ENCODE assay signal across 17 cellular contexts in genomic region chr1:241934843-241935242, GRCh38. TPM values are rescaled to one million over a fixed set of nuclear protein-coding genes. Genes with fewer than 3 reads are reported as not detected.
DNase-seq lines count a peak whose midpoint lies in the region; ATAC-seq, FAIRE-seq and TF ChIP-seq lines count a peak whose summit lies in the region.
"Had no signal": no experiment of that assay in that cellular context is flagged by ENCODE, and none has a peak within 500 bp of the region (broad histone marks: within the 10 kb centered on the region; RNA-seq: fewer than 3 reads in every experiment).

No MANE protein-coding gene starts in this region.

- no peak for TF ChIP-seq POLR2A in H1 (IDR thresholded peaks at IDR 0.05; ENCODE audit: control extremely low read depth in 1 of 2, low read depth in 2 of 2, low read length in 2 of 2)

- H3K36me3 Mint-ChIP-seq in neural progenitor cell = no peaks in the 10 kb centered on the region
- H3K36me3 Mint-ChIP-seq: CD4-positive, alpha-beta memory T cell had no signal

- no peak for ATAC-seq in GM19023 (IDR thresholded peaks at IDR 0.05; ENCODE audit: unreplicated experiment)
- ATAC-seq: HCT116, Panc1 had no signal

- H2AK5ac ChIP-seq in H1 (ENCODE audit: low read depth, low read length) = no peak overlapping the region

- H2BK15ac ChIP-seq in H1 (ENCODE audit: low read length) = no peak overlapping the region

- WGBS in H1 (ENCODE audit: extremely low coverage in 1 of 2, insufficient coverage in 1 of 2, insufficient read length in 1 of 2, insufficient replicate concordance in 2 of 2, low coverage in 1 of 2, low lambda C conversion rate in 2 of 2, missing lambda C conversion rate in 1 of 2), 2 experiments = 84% methylated on average over 7 of the region's 7 CpGs; no CpG with 5 or more reads in 1 of the 2 experiments

- H3K36me3 ChIP-seq in H1 (ENCODE audit: control insufficient read depth in 2 of 4, insufficient read depth in 4 of 4, low read length in 3 of 4) = no peaks in the 10 kb centered on the region
- H3K36me3 ChIP-seq in neural progenitor cell = no peaks in the 10 kb centered on the region

- H3K4me3 ChIP-seq in H1 (ENCODE audit: extremely low read depth in 1 of 4, insufficient read depth in 2 of 4, low read depth in 3 of 4, low read length in 4 of 4) = no peak overlapping the region
- H3K4me3 ChIP-seq in neural progenitor cell = no peak overlapping the region

- POLR2A ChIA-PET in H1 (lab: Charles Lee; ENCODE audit: partially characterized antibody) = interaction anchor here (1.3 kb wide), 1 partner anchor 39 kb away, joined by 3 read pairs; no protein-coding TSS in a partner anchor

- H3K9ac ChIP-seq in H1 (replicated peaks in 1 of 4; ENCODE audit: extremely low read depth in 1 of 4, low read depth in 3 of 4, low read length in 3 of 4) (no peak overlapping the region), neural progenitor cell (no peak overlapping the region)

- no peaks in the 10 kb centered on the region for H3K23me2 ChIP-seq in H1 (ENCODE audit: low read depth, low read length)

- H3K9me3 ChIP-seq in H1 (ENCODE audit: insufficient read depth in 2 of 2, low read depth in 1 of 2, low read length in 1 of 2) (peaks cover 0 to 3% of the 10 kb centered on the region in 2 experiments; a peak in 1 of 4 replicates), neural progenitor cell (ENCODE audit: low read depth) (peaks cover 8% of the 10 kb centered on the region)

- TF ChIP-seq EP300 in H1 (IDR thresholded peaks at IDR 0.05; ENCODE audit: borderline replicate concordance in 1 of 2, low read depth in 2 of 2, low read length in 2 of 2) = no peak

- H3K4me2 ChIP-seq in H1 (ENCODE audit: insufficient read depth in 1 of 2, low read depth in 2 of 2, low read length in 2 of 2) = no peak overlapping the region
- H3K4me2 ChIP-seq in neural progenitor cell = no peak overlapping the region

- CTCF ChIA-PET in H1 (lab: Charles Lee; ENCODE audit: partially characterized antibody) = interaction anchor here (0.5 to 3.2 kb wide), 4 partner anchors 38 to 85 kb away, joined by 3 to 15 read pairs (median 12); partner anchors contain the start of gene MAP1LC3C

- H3K79me1 ChIP-seq in H1 (ENCODE audit: low read depth, low read length) = no peaks in the 10 kb centered on the region

- no peak overlapping the region for H3K56ac ChIP-seq in H1 (replicated peaks; ENCODE audit: insufficient read length, low read depth, low read length)

- DNase-seq in SK-MEL-5 (ENCODE audit: low read depth, low spot score) = peak; percentile 13
- no peak for DNase-seq in H1 (ENCODE audit: low read depth in 1 of 2, low spot score in 2 of 2)
- DNase-seq in neural progenitor cell (ENCODE audit: low spot score) = no peak
- peak; percentile 13 for DNase-seq in superior temporal gyrus (ENCODE audit: extremely low spot score)
- no peak for DNase-seq in GM19238 (ENCODE audit: insufficient read length, low spot score)
- DNase-seq in activated CD4-positive, CD25-positive, alpha-beta regulatory T cell treated with anti-CD3 and anti-CD28 coated beads, Interleukin-2, amount 50 U/mL, for 72 hours = no peak
- DNase-seq: Calu3; CD4-positive, alpha-beta memory T cell; NCI-H1417 treated with DMSO at 0.1 percent for 48 hours; NCI-H2029 treated with DMSO at 0.1 percent for 48 hours; NCI-H510A had no signal

- H4K91ac ChIP-seq in H1 (replicated peaks; ENCODE audit: insufficient read length, low read length) = no peak overlapping the region

- no peaks in the 10 kb centered on the region for H4K20me1 ChIP-seq in H1 (replicated peaks in 1 of 2; ENCODE audit: control insufficient read depth in 1 of 2, insufficient read depth in 2 of 2, low read length in 2 of 2)
- peaks cover 4% of the 10 kb centered on the region for H4K20me1 ChIP-seq in neural progenitor cell (ENCODE audit: low read depth)

- no peak overlapping the region for H2BK5ac ChIP-seq in H1 (ENCODE audit: low read depth, low read length)

- H2AFZ ChIP-seq in H1 (ENCODE audit: low read length) = 0 out of 2 replicates have a peak overlapping the region, but pooled peaks have one; percentile 53
- no peak overlapping the region for H2AFZ ChIP-seq in neural progenitor cell (replicated peaks)

- H3K14ac ChIP-seq in H1 (ENCODE audit: insufficient read length) = no peak overlapping the region

- H3K27me3 ChIP-seq in H1 (replicated peaks in 1 of 4; ENCODE audit: control insufficient read depth in 3 of 4, extremely low read depth in 1 of 4, insufficient read depth in 3 of 4, low read length in 3 of 4) = no peaks in the 10 kb centered on the region
- no peaks in the 10 kb centered on the region for H3K27me3 ChIP-seq in neural progenitor cell

- no peak overlapping the region for H3K23ac ChIP-seq in H1 (ENCODE audit: insufficient read length)

- TF ChIP-seq CTCF in H1 (IDR thresholded peaks at IDR 0.05; ENCODE audit: control extremely low read depth in 1 of 3, insufficient read depth in 1 of 3, low read depth in 1 of 3, low read length in 3 of 3) (no peak), neural progenitor cell (IDR thresholded peaks at IDR 0.05) (no peak)

- no peaks in the 10 kb centered on the region for H3K79me2 ChIP-seq in H1 (ENCODE audit: control insufficient read depth in 1 of 2, insufficient read depth in 2 of 2, low read length in 2 of 2)
- no peaks in the 10 kb centered on the region for H3K79me2 ChIP-seq in neural progenitor cell (ENCODE audit: low read depth)

- H3K27ac ChIP-seq in H1 (ENCODE audit: low read depth, low read length) (no peak overlapping the region), neural progenitor cell (no peak overlapping the region)
- H3K27ac ChIP-seq: HL-60 had no signal

- peaks cover 40% of the 10 kb centered on the region for H3K4me1 Mint-ChIP-seq in neural progenitor cell
- H3K4me1 Mint-ChIP-seq: CD4-positive, alpha-beta memory T cell had no signal

- peaks cover 8% of the 10 kb centered on the region for H3K27me3 Mint-ChIP-seq in neural progenitor cell (ENCODE audit: insufficient read depth, low read depth)

- in situ Hi-C loops in SK-MEL-5 (cut with HindIII; ENCODE audit: low pct_unique_long_range_greater_than_20kb, low sequenced_read_pairs) = no loop called here

- H3F3A ChIP-seq in neural progenitor cell (ENCODE audit: low read depth) = peaks cover 23% of the 10 kb centered on the region

- H3K4me3 Mint-ChIP-seq in neural progenitor cell = no peak overlapping the region
- H3K4me3 Mint-ChIP-seq: CD4-positive, alpha-beta memory T cell had no signal

- H2BK20ac ChIP-seq in H1 (ENCODE audit: low read length) = peak overlapping the region; percentile 34; the same call in 1 of the 2 replicates

- peak overlapping the region; percentile 95 for H3K27ac Mint-ChIP-seq in neural progenitor cell
- H3K27ac Mint-ChIP-seq: CD4-positive, alpha-beta memory T cell had no signal

- 0 out of 2 replicates have a peak overlapping the region, but pooled peaks have one; percentile 9 for H3K18ac ChIP-seq in H1 (ENCODE audit: extremely low read depth, low read length)

- peak overlapping the region; percentile 86 for H2BK120ac ChIP-seq in H1 (replicated peaks; ENCODE audit: low read depth, low read length)

- no peak overlapping the region for H4K8ac ChIP-seq in H1 (ENCODE audit: extremely low read depth, insufficient read depth, low read length)

- H3K4me1 ChIP-seq in H1 (replicated peaks in 1 of 4; ENCODE audit: control insufficient read depth in 3 of 4, insufficient read depth in 4 of 4, low read length in 3 of 4) (peaks cover 0 to 4% (median under 1%) of the 10 kb centered on the region in 4 experiments; a peak in 2 of 7 replicates), neural progenitor cell (peaks cover 22% of the 10 kb centered on the region)

- H3K4ac ChIP-seq in H1 (replicated peaks; ENCODE audit: insufficient read length, low read depth, low read length) = no peak overlapping the region

- no peak for FAIRE-seq in H1 (lab: Jason Lieb, UNC)

- peaks cover 15% of the 10 kb centered on the region for H3K9me3 Mint-ChIP-seq in neural progenitor cell

- no peak overlapping the region for H4K5ac ChIP-seq in H1 (ENCODE audit: insufficient read length, low read depth, low read length)

- TF ChIP-seq RAD21 in H1 (IDR thresholded peaks at IDR 0.05 in 1 of 2, conservative IDR thresholded peaks at IDR 0.05 in 1 of 2; ENCODE audit: low read depth in 2 of 2, low read length in 2 of 2) = no peak

- H2BK12ac ChIP-seq in H1 (ENCODE audit: low read depth, low read length) = peak overlapping the region; percentile 50; the same call in 1 of the 2 replicates

TF ChIP-seq in H1, 55 proteins besides CTCF, POLR2A, EP300 and RAD21 (continues in another document):
- TF ChIP-seq TBP (IDR thresholded peaks at IDR 0.05; ENCODE audit: low read depth, low read length) = no peak
- TF ChIP-seq ASH2L (IDR thresholded peaks at IDR 0.05; ENCODE audit: low read length) = no peak
- TF ChIP-seq KDM1A (IDR thresholded peaks at IDR 0.05; ENCODE audit: borderline replicate concordance, low read length) = no peak
- TF ChIP-seq EZH2 (IDR thresholded peaks at IDR 0.05; ENCODE audit: low read depth, low read length, severe bottlenecking) = no peak
- TF ChIP-seq EGR1 (IDR thresholded peaks at IDR 0.05; ENCODE audit: borderline replicate concordance, low read depth, low read length) = no peak
- TF ChIP-seq TEAD4 (IDR thresholded peaks at IDR 0.05; ENCODE audit: low read depth, low read length) = no peak
- TF ChIP-seq, protein P1, sequence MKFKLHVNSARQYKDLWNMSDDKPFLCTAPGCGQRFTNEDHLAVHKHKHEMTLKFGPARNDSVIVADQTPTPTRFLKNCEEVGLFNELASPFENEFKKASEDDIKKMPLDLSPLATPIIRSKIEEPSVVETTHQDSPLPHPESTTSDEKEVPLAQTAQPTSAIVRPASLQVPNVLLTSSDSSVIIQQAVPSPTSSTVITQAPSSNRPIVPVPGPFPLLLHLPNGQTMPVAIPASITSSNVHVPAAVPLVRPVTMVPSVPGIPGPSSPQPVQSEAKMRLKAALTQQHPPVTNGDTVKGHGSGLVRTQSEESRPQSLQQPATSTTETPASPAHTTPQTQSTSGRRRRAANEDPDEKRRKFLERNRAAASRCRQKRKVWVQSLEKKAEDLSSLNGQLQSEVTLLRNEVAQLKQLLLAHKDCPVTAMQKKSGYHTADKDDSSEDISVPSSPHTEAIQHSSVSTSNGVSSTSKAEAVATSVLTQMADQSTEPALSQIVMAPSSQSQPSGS (IDR thresholded peaks at IDR 0.05; ENCODE audit: low read length) = no peak

RNA-seq across cellular contexts. Expression of gene BECN2, which starts 22.7 kb away (rescaled TPM):
- not detected in 2 replicates for total RNA-seq in SK-MEL-5 (2014; rRNA removed; shearing (Covaris generic))
- polyA plus RNA-seq in SK-MEL-5 (2015; cell fraction: cytosol; rRNA removed) = not detected in 2 replicates
- polyA plus RNA-seq in SK-MEL-5 (2015; cell fraction: nucleus; rRNA removed) = not detected in 2 replicates
- total RNA-seq in H1 (2021; fragmentation: NEBNext Ultra II Directional; extraction: Animal tissue kit (Norgen Biotek cat#: 25700)) = not detected in 2 replicates
- polyA plus RNA-seq in H1 (2011; rRNA removed) = not detected in 2 replicates
- polyA plus RNA-seq in H1 (2011; cell fraction: cytosol; rRNA removed) = not detected
- polyA plus RNA-seq in H1 (2011; cell fraction: nucleus; rRNA removed) = not detected
- not detected in 4 replicates for polyA plus RNA-seq in H1 (2012, experiment 1 of 2)
- polyA plus RNA-seq in H1 (2012, experiment 2 of 2) = not detected
- polyA plus RNA-seq in H1 (2013, experiment 1 of 2) = not detected
- not detected for polyA plus RNA-seq in H1 (2013, experiment 2 of 2)
- polyA minus RNA-seq in H1 (2011; rRNA and poly(A)+ RNA removed) = not detected in 2 replicates
- not detected for polyA minus RNA-seq in H1 (2011; cell fraction: cytosol; rRNA and poly(A)+ RNA removed)
- not detected for polyA minus RNA-seq in H1 (2011; cell fraction: nucleus; rRNA and poly(A)+ RNA removed)
- not detected in 2 replicates for total RNA-seq in neural progenitor cell (ENCODE audit: low replicate concordance)
- total RNA-seq: Calu3; CD4-positive, alpha-beta memory T cell had no signal
- polyA plus RNA-seq: AG04450; BJ; CD4-positive, alpha-beta memory T cell had no signal

Comparison
In these comparisons a context has a peak if more than half of its experiments do, and no peak if none do; other contexts are left out.
1. DNase-seq: peak in SK-MEL-5 (single experiment) and superior temporal gyrus (single experiment); none in H1 (0 of 2), neural progenitor cell (single experiment), GM19238 (single experiment) and activated CD4-positive, CD25-positive, alpha-beta regulatory T cell treated with anti-CD3 and anti-CD28 coated beads, Interleukin-2, amount 50 U/mL, for 72 hours (single experiment).